In the genomic region with DNA sequence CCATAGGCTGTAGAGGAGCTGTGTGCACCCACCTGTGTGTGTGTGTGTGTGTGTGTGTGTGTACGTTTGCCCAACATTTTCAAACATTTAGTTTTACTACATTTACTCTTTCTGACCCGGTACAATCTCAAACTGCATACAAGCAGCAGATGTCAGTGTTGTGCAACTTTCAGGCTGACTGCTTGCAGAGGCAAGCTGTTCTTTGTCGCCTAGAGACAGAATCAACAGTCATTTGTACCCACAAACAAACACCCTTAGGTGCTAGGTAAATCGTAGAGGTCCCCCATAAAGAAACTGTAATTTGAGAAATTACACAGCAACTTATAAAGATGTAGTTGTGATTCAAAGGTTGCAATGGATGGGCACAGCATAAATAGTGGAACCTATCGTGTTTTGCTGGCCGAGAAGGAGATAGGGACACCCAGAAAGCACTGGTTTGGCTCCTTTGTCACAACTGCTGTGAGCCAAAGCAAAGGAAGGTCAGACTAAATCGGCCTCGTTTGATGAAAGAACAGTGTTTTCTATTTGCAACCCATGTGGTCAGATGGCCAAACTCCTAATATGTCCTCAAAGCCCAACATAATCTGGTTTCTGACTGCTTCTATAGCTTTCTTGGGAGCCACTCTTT, we compare ENCODE assay signal across 9 cellular contexts.
DNase-seq lines count a peak whose midpoint lies in the region; ATAC-seq and TF ChIP-seq lines count a peak whose summit lies in the region.
"Had no signal": no experiment of that assay in that cellular context is flagged by ENCODE, and none has a peak within 500 bp of the region (broad histone marks: within the 10 kb centered on the region; RNA-seq: fewer than 3 reads in every experiment).

No MANE protein-coding gene starts in this region.

- TF ChIP-seq POLR2A in NB4 (IDR thresholded peaks at IDR 0.05; ENCODE audit: extremely low read depth, insufficient read length) = no peak
- no peak for TF ChIP-seq POLR2A in gastrocnemius medialis (IDR thresholded peaks at IDR 0.05)

- in situ Hi-C loops in gastrocnemius medialis (cut with MboI; ENCODE audit: low sequenced_read_pairs in 4 of 4) = no loop called here

- H3K27ac ChIP-seq in gastrocnemius medialis = no peak overlapping the region
- H3K27ac ChIP-seq: SJSA1 had no signal

- H3K4me3 ChIP-seq in NB4 (ENCODE audit: low read depth, low read length) = no peak overlapping the region
- H3K4me3 ChIP-seq in kidney epithelial cell (ENCODE audit: low read depth, low read length) = no peak overlapping the region
- H3K4me3 ChIP-seq in gastrocnemius medialis = no peak overlapping the region
- H3K4me3 ChIP-seq: SJSA1 had no signal

- H3K4me1 ChIP-seq in gastrocnemius medialis = no peaks in the 10 kb centered on the region
- H3K4me1 ChIP-seq: SJSA1 had no signal

- H3K27me3 Mint-ChIP-seq in WTC11 (ENCODE audit: low read depth) = no peaks in the 10 kb centered on the region
- peaks cover 2% of the 10 kb centered on the region for H3K27me3 Mint-ChIP-seq in activated T-cell treated with anti-CD3 and anti-CD28 coated beads, Interleukin-2, amount 50 U/mL, for 4 hours (ENCODE audit: low read depth)

- CTCF ChIA-PET in WTC11 (lab: Charles Lee) = interaction anchor here (0.6 to 3.5 kb wide), 19 partner anchors 10 to 954 kb away, joined by 3 to 53 read pairs (median 4); no protein-coding TSS in a partner anchor

- ATAC-seq in WTC11 (peak; percentile 58; the same call in 1 of the 2 replicates), gastrocnemius medialis (no peak), HG03139 (IDR thresholded peaks at IDR 0.05; ENCODE audit: unreplicated experiment) (no peak)
- ATAC-seq in activated T-cell treated with anti-CD3 and anti-CD28 coated beads, Interleukin-2, amount 50 U/mL, for 4 hours = no peak
- no peak for ATAC-seq in stimulated activated effector memory CD8-positive, alpha-beta T cell treated with anti-CD3 and anti-CD28 coated beads, Interleukin-12 subunit alpha, Interleukin-12 subunit beta, amount 100 ng/mL, for 72 hours

- peaks cover 3% of the 10 kb centered on the region for H3K4me1 Mint-ChIP-seq in WTC11
- H3K4me1 Mint-ChIP-seq in activated T-cell treated with anti-CD3 and anti-CD28 coated beads, Interleukin-2, amount 50 U/mL, for 4 hours (ENCODE audit: low read depth) = no peaks in the 10 kb centered on the region
- H3K4me1 Mint-ChIP-seq in stimulated activated effector memory CD8-positive, alpha-beta T cell treated with anti-CD3 and anti-CD28 coated beads, Interleukin-12 subunit alpha, Interleukin-12 subunit beta, amount 100 ng/mL, for 72 hours = no peaks in the 10 kb centered on the region

- H3K36me3 Mint-ChIP-seq in WTC11 = peaks cover 10% of the 10 kb centered on the region
- no peaks in the 10 kb centered on the region for H3K36me3 Mint-ChIP-seq in activated T-cell treated with anti-CD3 and anti-CD28 coated beads, Interleukin-2, amount 50 U/mL, for 4 hours (ENCODE audit: insufficient read depth)
- H3K36me3 Mint-ChIP-seq in stimulated activated effector memory CD8-positive, alpha-beta T cell treated with anti-CD3 and anti-CD28 coated beads, Interleukin-12 subunit alpha, Interleukin-12 subunit beta, amount 100 ng/mL, for 72 hours = no peaks in the 10 kb centered on the region

- H3K27me3 ChIP-seq in kidney epithelial cell (ENCODE audit: control insufficient read depth, insufficient read depth, low read length) = no peaks in the 10 kb centered on the region
- no peaks in the 10 kb centered on the region for H3K27me3 ChIP-seq in gastrocnemius medialis
- H3K27me3 ChIP-seq: SJSA1 had no signal

- no peak overlapping the region for H3K27ac Mint-ChIP-seq in WTC11
- H3K27ac Mint-ChIP-seq in stimulated activated effector memory CD8-positive, alpha-beta T cell treated with anti-CD3 and anti-CD28 coated beads, Interleukin-12 subunit alpha, Interleukin-12 subunit beta, amount 100 ng/mL, for 72 hours = no peak overlapping the region

- no peak overlapping the region for H3K4me3 Mint-ChIP-seq in WTC11
- no peak overlapping the region for H3K4me3 Mint-ChIP-seq in activated T-cell treated with anti-CD3 and anti-CD28 coated beads, Interleukin-2, amount 50 U/mL, for 4 hours
- H3K4me3 Mint-ChIP-seq in stimulated activated effector memory CD8-positive, alpha-beta T cell treated with anti-CD3 and anti-CD28 coated beads, Interleukin-12 subunit alpha, Interleukin-12 subunit beta, amount 100 ng/mL, for 72 hours = no peak overlapping the region

- no peak for TF ChIP-seq CTCF in NB4 (IDR thresholded peaks at IDR 0.05; ENCODE audit: low read depth, low read length)
- TF ChIP-seq CTCF in WTC11 (IDR thresholded peaks at IDR 0.05) = no peak
- peak; percentile 42 for TF ChIP-seq CTCF in kidney epithelial cell (IDR thresholded peaks at IDR 0.05; ENCODE audit: insufficient read depth, low read length, poor library complexity, severe bottlenecking)
- TF ChIP-seq CTCF in gastrocnemius medialis (IDR thresholded peaks at IDR 0.05 in 4 of 5, conservative IDR thresholded peaks at IDR 0.05 in 1 of 5) = no peak

- peak; percentile 13 for DNase-seq in AG20443 (ENCODE audit: low spot score)
- peak; percentile 46 for DNase-seq in NB4 (ENCODE audit: low read depth)
- DNase-seq in WTC11 (ENCODE audit: low spot score) = peak; percentile 44
- no peak for DNase-seq in kidney epithelial cell (ENCODE audit: low read depth)
- DNase-seq in activated T-cell treated with anti-CD3 and anti-CD28 coated beads, Interleukin-2, amount 50 U/mL, for 4 hours = no peak
- DNase-seq in gastrocnemius medialis = no peak
- no peak for DNase-seq in stimulated activated effector memory CD8-positive, alpha-beta T cell treated with anti-CD3 and anti-CD28 coated beads, Interleukin-12 subunit alpha, Interleukin-12 subunit beta, amount 100 ng/mL, for 72 hours (ENCODE audit: low spot score in 2 of 2)

- H3K36me3 ChIP-seq in kidney epithelial cell (ENCODE audit: control insufficient read depth, insufficient read depth, low read length) (no peaks in the 10 kb centered on the region), gastrocnemius medialis (no peaks in the 10 kb centered on the region)
- H3K36me3 ChIP-seq: SJSA1 had no signal

- H3K9me3 ChIP-seq in gastrocnemius medialis = no peaks in the 10 kb centered on the region
- H3K9me3 ChIP-seq: SJSA1 had no signal

- POLR2A ChIA-PET in WTC11 (lab: Charles Lee) = no interaction called here

- peaks cover 17% of the 10 kb centered on the region for H3K9me3 Mint-ChIP-seq in WTC11
- H3K9me3 Mint-ChIP-seq in activated T-cell treated with anti-CD3 and anti-CD28 coated beads, Interleukin-2, amount 50 U/mL, for 4 hours = peaks cover 18% of the 10 kb centered on the region
- peaks cover 15% of the 10 kb centered on the region for H3K9me3 Mint-ChIP-seq in stimulated activated effector memory CD8-positive, alpha-beta T cell treated with anti-CD3 and anti-CD28 coated beads, Interleukin-12 subunit alpha, Interleukin-12 subunit beta, amount 100 ng/mL, for 72 hours

- intact Hi-C loops in gastrocnemius medialis (cut with DNase I; ENCODE audit: low total_unique reads) = no loop called here

TF ChIP-seq in WTC11, 78 proteins besides CTCF, POLR2A, EP300 and RAD21:
- TF ChIP-seq NFATC4 (CRISPR knock-in tag; IDR thresholded peaks at IDR 0.05) (no peak), ZNF423 (CRISPR knock-in tag; IDR thresholded peaks at IDR 0.05) (peak; percentile 77)

Comparison
In these comparisons a context has a peak if more than half of its experiments do, and no peak if none do; other contexts are left out.
1. DNase-seq: peak in AG20443 (single experiment), NB4 (single experiment) and WTC11 (single experiment); none in kidney epithelial cell (single experiment), activated T-cell treated with anti-CD3 and anti-CD28 coated beads, Interleukin-2, amount 50 U/mL, for 4 hours (single experiment), gastrocnemius medialis (0 of 2) and stimulated activated effector memory CD8-positive, alpha-beta T cell treated with anti-CD3 and anti-CD28 coated beads, Interleukin-12 subunit alpha, Interleukin-12 subunit beta, amount 100 ng/mL, for 72 hours (0 of 2).